1 cellular context compared by ENCODE assay signal in genomic region chr20:47354710-47355488, GRCh38.
TF ChIP-seq lines count a peak whose summit lies in the region.

No MANE protein-coding gene starts in this region.

TF ChIP-seq in K562, 482 proteins besides CTCF, POLR2A, EP300 and RAD21 (continued from another document):
- TF ChIP-seq ZBTB33 (CRISPR knock-in tag; IDR thresholded peaks at IDR 0.05) (no peak), HMBOX1 (IDR thresholded peaks at IDR 0.05) (peak; percentile 38; the same call in 1 of the 2 replicates), ASH1L (IDR thresholded peaks at IDR 0.05; ENCODE audit: borderline replicate concordance, low read depth, partially characterized antibody) (no peak), HINFP (tag; conservative IDR thresholded peaks at IDR 0.05; ENCODE audit: low read depth) (no peak), SAP30 (IDR thresholded peaks at IDR 0.05; ENCODE audit: borderline replicate concordance, insufficient read depth, low read depth, low read length, poor library complexity, severe bottlenecking) (peak; percentile 8), ZFX (CRISPR knock-in tag; IDR thresholded peaks at IDR 0.05) (peak; percentile 14; the same call in 1 of the 2 replicates), ZNF316 (IDR thresholded peaks at IDR 0.05) (0 out of 2 replicates have a peak, but pooled peaks have one; percentile 3), REST (CRISPR knock-in tag; IDR thresholded peaks at IDR 0.05; ENCODE audit: low read depth) (0 out of 2 replicates have a peak, but pooled peaks have one; percentile 44), RREB1 (CRISPR knock-in tag; IDR thresholded peaks at IDR 0.05) (no peak)
TF ChIP-seq in K562: peak in this region for 64.
